1 cellular context compared by ENCODE assay signal in the genomic region with DNA sequence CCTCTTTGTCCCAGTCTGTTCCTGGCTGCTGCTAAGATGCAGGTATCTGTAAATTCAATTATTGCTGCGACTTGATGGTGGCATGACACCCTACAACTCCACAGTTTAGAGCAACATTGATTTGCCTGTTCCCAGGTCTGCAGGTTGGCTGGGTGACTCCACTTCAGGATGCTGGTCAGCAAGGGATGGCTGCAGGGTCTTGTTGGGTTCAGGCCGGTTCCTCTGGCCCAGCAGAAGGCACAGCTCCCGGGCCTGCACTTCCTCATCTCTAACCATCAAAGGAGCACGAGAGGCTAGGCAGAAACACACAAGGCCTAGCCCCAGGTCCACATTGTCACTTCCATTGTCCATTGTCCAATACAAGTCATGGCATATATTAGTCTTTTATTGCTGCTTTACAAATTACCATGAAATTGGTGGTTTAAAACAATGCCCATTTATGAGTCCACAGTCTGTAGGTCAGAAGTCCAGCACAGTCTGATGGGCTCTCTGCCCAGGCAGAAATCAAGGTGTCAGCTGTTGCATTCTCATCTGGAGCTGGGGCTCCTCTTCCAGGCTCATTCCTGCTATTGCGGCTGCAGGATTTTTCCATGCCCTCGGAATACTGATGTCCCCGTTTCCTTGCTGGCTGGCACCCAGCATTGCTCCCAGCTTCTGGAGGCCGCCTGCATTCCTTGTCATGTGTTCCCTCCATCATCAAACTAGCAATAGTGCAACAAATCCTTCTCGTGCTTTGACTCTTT.
TF ChIP-seq lines count a peak whose summit lies in the region.

No MANE protein-coding gene starts in this region.

TF ChIP-seq in SK-N-SH treated with all-trans-retinoic acid at 6 μM for 48 hours, 23 proteins besides CTCF, POLR2A, EP300 and RAD21 (continued from another document):
- TF ChIP-seq ARNTL (CRISPR knock-in tag; IDR thresholded peaks at IDR 0.05; ENCODE audit: borderline replicate concordance, low read depth) (no peak), ZFP3 (CRISPR knock-in tag; IDR thresholded peaks at IDR 0.05) (no peak), TOX (CRISPR knock-in tag; IDR thresholded peaks at IDR 0.05; ENCODE audit: borderline replicate concordance) (no peak), ZNF8 (CRISPR knock-in tag; IDR thresholded peaks at IDR 0.05) (no peak), ZFP30 (CRISPR knock-in tag; IDR thresholded peaks at IDR 0.05) (no peak), ZC3H10 (CRISPR knock-in tag; IDR thresholded peaks at IDR 0.05) (no peak)
- TF ChIP-seq, protein P1, sequence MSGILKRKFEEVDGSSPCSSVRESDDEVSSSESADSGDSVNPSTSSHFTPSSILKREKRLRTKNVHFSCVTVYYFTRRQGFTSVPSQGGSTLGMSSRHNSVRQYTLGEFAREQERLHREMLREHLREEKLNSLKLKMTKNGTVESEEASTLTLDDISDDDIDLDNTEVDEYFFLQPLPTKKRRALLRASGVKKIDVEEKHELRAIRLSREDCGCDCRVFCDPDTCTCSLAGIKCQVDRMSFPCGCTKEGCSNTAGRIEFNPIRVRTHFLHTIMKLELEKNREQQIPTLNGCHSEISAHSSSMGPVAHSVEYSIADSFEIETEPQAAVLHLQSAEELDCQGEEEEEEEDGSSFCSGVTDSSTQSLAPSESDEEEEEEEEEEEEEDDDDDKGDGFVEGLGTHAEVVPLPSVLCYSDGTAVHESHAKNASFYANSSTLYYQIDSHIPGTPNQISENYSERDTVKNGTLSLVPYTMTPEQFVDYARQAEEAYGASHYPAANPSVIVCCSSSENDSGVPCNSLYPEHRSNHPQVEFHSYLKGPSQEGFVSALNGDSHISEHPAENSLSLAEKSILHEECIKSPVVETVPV (CRISPR knock-in tag; IDR thresholded peaks at IDR 0.05): no peak
